ENCODE assay signal across 8 cellular contexts in the genomic region with DNA sequence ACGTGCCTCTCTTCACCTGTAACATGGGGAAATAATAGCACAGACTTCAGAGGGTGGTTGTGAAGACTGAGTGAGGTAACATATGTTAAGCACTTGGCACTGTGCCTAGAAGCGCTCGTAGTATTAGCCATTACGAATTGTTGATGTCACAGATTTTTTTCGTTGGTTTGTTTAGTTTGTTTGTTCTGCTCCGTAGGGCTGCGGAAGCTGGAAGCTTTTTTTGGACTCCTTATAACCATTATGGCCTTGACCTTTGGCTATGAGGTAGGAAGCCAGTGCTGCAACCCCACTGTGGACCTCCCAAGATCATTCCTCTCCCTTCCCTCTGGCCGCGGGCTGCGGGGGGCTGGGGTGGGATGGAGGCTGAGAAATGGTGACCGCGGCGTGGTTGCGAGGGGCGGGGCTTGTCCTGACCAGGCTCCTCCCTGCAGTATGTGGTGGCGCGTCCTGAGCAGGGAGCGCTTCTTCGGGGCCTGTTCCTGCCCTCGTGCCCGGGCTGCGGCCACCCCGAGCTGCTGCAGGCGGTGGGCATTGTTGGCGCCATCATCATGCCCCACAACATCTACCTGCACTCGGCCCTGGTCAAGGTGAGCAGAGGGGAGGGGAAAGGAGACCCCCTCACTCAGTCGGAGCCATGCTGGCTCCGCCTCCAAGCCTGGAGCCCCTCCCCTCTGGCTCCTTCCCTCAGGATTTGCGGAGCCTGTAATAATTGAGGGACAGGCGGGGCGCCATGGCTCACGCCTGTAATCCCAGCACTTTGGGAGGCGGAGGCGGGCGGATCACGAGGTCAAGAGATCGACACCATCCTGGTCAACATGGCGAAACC. TPM values are rescaled to one million over a fixed set of nuclear protein-coding genes. Genes with fewer than 3 reads are reported as not detected.
DNase-seq lines count a peak whose midpoint lies in the region; ATAC-seq, FAIRE-seq and TF ChIP-seq lines count a peak whose summit lies in the region.

No MANE protein-coding gene starts in this region.

- H3K27me3 ChIP-seq in GM06990 (replicated peaks; ENCODE audit: control insufficient read depth, insufficient read depth, low read length) (no peaks in the 10 kb centered on the region), HepG2 (ENCODE audit: control insufficient read depth in 1 of 2, insufficient read depth in 2 of 2, low read length in 2 of 2) (peaks cover 6 to 20% of the 10 kb centered on the region in 2 experiments; a peak in 4 of 5 replicates), thyroid gland (no peaks in the 10 kb centered on the region), MG63 (no peaks in the 10 kb centered on the region)

- H3K4me2 ChIP-seq in HepG2 (ENCODE audit: low read depth, low read length) = peak overlapping the region; percentile 87

- CTCF ChIA-PET in HepG2 (lab: Yijun Ruan, JAX; ENCODE audit: low intra/inter-chr PET ratio, low total read pairs) = no interaction called here

- no peak for TF ChIP-seq RAD21 in HepG2 (CRISPR knock-in tag; IDR thresholded peaks at IDR 0.05)

- POLR2A ChIA-PET in HepG2 (lab: Yijun Ruan, JAX) = interaction anchor here (0.6 to 2.6 kb wide), 15 partner anchors 9 to 117 kb away, joined by 3 to 14 read pairs (median 5); a partner anchor contains a TSS

- H3K9me3 ChIP-seq in HepG2 (ENCODE audit: low read length) (no peaks in the 10 kb centered on the region), thyroid gland (no peaks in the 10 kb centered on the region), MG63 (no peaks in the 10 kb centered on the region)

- no peak for ATAC-seq in HepG2

- H3K36me3 ChIP-seq in GM06990 (ENCODE audit: control insufficient read depth, insufficient read depth, low read length) = no peaks in the 10 kb centered on the region
- H3K36me3 ChIP-seq in HepG2 (replicated peaks in 1 of 2; ENCODE audit: control insufficient read depth in 1 of 2, insufficient read depth in 2 of 2, low read length in 2 of 2) = no peaks in the 10 kb centered on the region
- no peaks in the 10 kb centered on the region for H3K36me3 ChIP-seq in thyroid gland
- no peaks in the 10 kb centered on the region for H3K36me3 ChIP-seq in MG63

- TF ChIP-seq POLR2A in HepG2 (IDR thresholded peaks at IDR 0.05; ENCODE audit: insufficient read depth in 1 of 2, low read depth in 2 of 2, low read length in 2 of 2) (no peak), thyroid gland (IDR thresholded peaks at IDR 0.05) (no peak), GM12891 (IDR thresholded peaks at IDR 0.05; ENCODE audit: low read depth, low read length) (no peak)

- H3K79me2 ChIP-seq in HepG2 (ENCODE audit: insufficient read depth, low read length) = no peaks in the 10 kb centered on the region

- no peak overlapping the region for H3K27ac ChIP-seq in HepG2 (ENCODE audit: extremely low read length, insufficient read depth, low read length)
- peak overlapping the region; percentile 52 to 64 (median 63) for H3K27ac ChIP-seq in thyroid gland

- H4K20me1 ChIP-seq in HepG2 (ENCODE audit: insufficient read depth, low read length) = no peaks in the 10 kb centered on the region

- 58% methylated on average over 28 of the region's 38 CpGs for WGBS in HepG2 (ENCODE audit: low lambda C conversion rate)
- 16 to 32% methylated on average over 27 to 29 of the region's 38 CpGs for WGBS in thyroid gland, 2 donors

- DNase-seq in GM06990 (ENCODE audit: extremely low read depth, insufficient read length) (no peak), NCI-H345 treated with DMSO at 0.1 percent for 48 hours (lab: John Stamatoyannopoulos, UW; ENCODE audit: unreplicated experiment) (peak; percentile 77), choroid plexus epithelial cell (ENCODE audit: low read depth) (peak; percentile 90), HepG2 (ENCODE audit: low spot score) (peak; percentile 86), thyroid gland (peak; percentile 66 to 72), putamen (ENCODE audit: low spot score) (no peak), GM12891 (ENCODE audit: insufficient read length, low spot score) (no peak), MG63 (no peak)

- FAIRE-seq in HepG2 (lab: Jason Lieb, UNC) (peak; percentile 83), GM12891 (lab: Jason Lieb, UNC) (no peak)

- H3K4me3 ChIP-seq in GM06990 (replicated peaks; ENCODE audit: low read depth, low read length) = peak overlapping the region; percentile 3; the same call in 1 of the 2 replicates
- H3K4me3 ChIP-seq in choroid plexus epithelial cell (ENCODE audit: low read depth, low read length) = peak overlapping the region; percentile 45
- H3K4me3 ChIP-seq in HepG2 (replicated peaks in 1 of 3; ENCODE audit: insufficient read depth in 1 of 3, low read depth in 2 of 3, low read length in 3 of 3) = peak overlapping the region; percentile 9 to 57 (median 11); a peak in 3 of 6 replicates
- H3K4me3 ChIP-seq in thyroid gland (replicated peaks in 1 of 3) = peak overlapping the region in 2 of 3 donors; percentile 2 to 9
- no peak overlapping the region for H3K4me3 ChIP-seq in MG63

- H3K4me1 ChIP-seq in HepG2 (ENCODE audit: insufficient read depth, low read length) (peaks cover 77% of the 10 kb centered on the region), thyroid gland (peaks cover 0 to 18% of the 10 kb centered on the region in 2 donors)

- H2AFZ ChIP-seq in HepG2 (ENCODE audit: low read length) = no peak overlapping the region

- TF ChIP-seq EP300 in HepG2 (IDR thresholded peaks at IDR 0.05; ENCODE audit: low read depth in 2 of 2, low read length in 2 of 2) (peak in 1 of 2 experiments; percentile 70; a peak in 2 of 4 replicates), HepG2 (CRISPR knock-in tag; IDR thresholded peaks at IDR 0.05; ENCODE audit: borderline replicate concordance) (no peak; the same call in 1 of the 2 replicates)

- peak overlapping the region; percentile 58 for H3K9ac ChIP-seq in HepG2 (ENCODE audit: insufficient read depth, low read depth, low read length)

- no TSS peak for BruUV-seq in HepG2 (replicated peaks; lab: Mats Ljungman, UMichigan)

- TF ChIP-seq CTCF in GM06990 (IDR thresholded peaks at IDR 0.05; ENCODE audit: insufficient read depth, low read length, poor library complexity, severe bottlenecking) (no peak), choroid plexus epithelial cell (conservative IDR thresholded peaks at IDR 0.05; ENCODE audit: low read depth, low read length) (no peak), HepG2 (CRISPR knock-in tag; IDR thresholded peaks at IDR 0.05) (no peak), thyroid gland (IDR thresholded peaks at IDR 0.05) (no peak)

- in situ Hi-C loops in HepG2 (cut with HindIII; ENCODE audit: extremely low pct_ligation_motif_present, low pct_unique_long_range_greater_than_20kb) = no loop called here

- intact Hi-C loops in HepG2 (cut with micrococcal nuclease; ENCODE audit: unreplicated experiment) (loop anchor here (2.0 kb wide), 1 partner anchor 87 kb away; no protein-coding TSS in a partner anchor), thyroid gland (cut with DNase I) (no loop called here)

RNA-seq across cellular contexts. Expression of a gene that starts 5.5 kb away (rescaled TPM):
- total RNA-seq in HepG2 (2016; rRNA removed; fragmentation: Illumina TruSeq; extraction: Trizol) = 0.21 and 0.33 TPM in 2 replicates
- total RNA-seq in HepG2 (2016; cell fraction: cytosol; rRNA removed; fragmentation: Illumina TruSeq; extraction: Trizol; ENCODE audit: low read depth) = 0.26 and 0.51 TPM in 2 replicates
- total RNA-seq in HepG2 (2016; cell fraction: insoluble cytoplasmic fraction; rRNA removed; fragmentation: Illumina TruSeq; extraction: Trizol) = 0.18 and 0.22 TPM in 2 replicates
- 0.31 TPM in 2 replicates for total RNA-seq in HepG2 (2016; cell fraction: membrane; rRNA removed; fragmentation: Illumina TruSeq; extraction: Trizol)
- 0.19 and 0.71 TPM in 2 replicates for total RNA-seq in HepG2 (2016; cell fraction: nucleus; rRNA removed; fragmentation: Illumina TruSeq; extraction: Trizol)
- 2.3 and 2.5 TPM in 2 replicates for polyA plus RNA-seq in HepG2 (2011; rRNA removed)
- 1.1 and 1.2 TPM in 2 replicates for polyA plus RNA-seq in HepG2 (2011; cell fraction: cytosol; rRNA removed)
- polyA plus RNA-seq in HepG2 (2011; cell fraction: nucleus; rRNA removed) = 11.6 and 19.0 TPM in 2 replicates
- polyA plus RNA-seq in HepG2 (2012) = 1.5 and 3.8 TPM in 2 replicates
- polyA plus RNA-seq in HepG2 (2016; cell fraction: cytosol; fragmentation: Illumina TruSeq; extraction: Trizol; ENCODE audit: low read depth) = 0.26 and 0.40 TPM in 2 replicates
- polyA plus RNA-seq in HepG2 (2016; cell fraction: insoluble cytoplasmic fraction; fragmentation: Illumina TruSeq; extraction: Trizol; ENCODE audit: low read depth) = 0.09 and 0.23 TPM in 2 replicates
- 0.26 and 0.42 TPM in 2 replicates for polyA plus RNA-seq in HepG2 (2016; cell fraction: membrane; fragmentation: Illumina TruSeq; extraction: Trizol; ENCODE audit: low read depth)
- 0.23 and 0.79 TPM in 2 replicates for polyA plus RNA-seq in HepG2 (2016; cell fraction: nucleus; fragmentation: Illumina TruSeq; extraction: Trizol; ENCODE audit: insufficient read depth, low read depth)
- polyA minus RNA-seq in HepG2 (2011; rRNA and poly(A)+ RNA removed; ENCODE audit: low replicate concordance) = 0.14 and 2.9 TPM in 2 replicates
- polyA minus RNA-seq in HepG2 (2011; cell fraction: cytosol; rRNA and poly(A)+ RNA removed) = 0.35 and 1.5 TPM in 2 replicates
- 3.7 and 5.4 TPM in 2 replicates for polyA minus RNA-seq in HepG2 (2011; cell fraction: nucleus; rRNA and poly(A)+ RNA removed)
- 10 to 100 TPM in 2 of 4 donors, 1 to 10 TPM in 2; 1.7 to 14.5 (median 10.1) TPM for total RNA-seq in thyroid gland
- polyA plus RNA-seq in GM12891 (2012; ENCODE audit: low read depth, missing spikeins) = 0.09 TPM
- 0.03 TPM in 1 of 2 replicates, not detected in the other for total RNA-seq in MG63 (2014; rRNA removed; shearing (Covaris generic); ENCODE audit: low replicate concordance)

RNA-seq across cellular contexts. Expression of a gene that starts 12.1 kb away (rescaled TPM):
- total RNA-seq in HepG2 (2016; rRNA removed; fragmentation: Illumina TruSeq; extraction: Trizol) = 78.5 and 91.0 TPM in 2 replicates
- 61.6 and 62.5 TPM in 2 replicates for total RNA-seq in HepG2 (2016; cell fraction: cytosol; rRNA removed; fragmentation: Illumina TruSeq; extraction: Trizol; ENCODE audit: low read depth)
- total RNA-seq in HepG2 (2016; cell fraction: insoluble cytoplasmic fraction; rRNA removed; fragmentation: Illumina TruSeq; extraction: Trizol) = 72.7 and 92.2 TPM in 2 replicates
- total RNA-seq in HepG2 (2016; cell fraction: membrane; rRNA removed; fragmentation: Illumina TruSeq; extraction: Trizol) = 98.7 and 108 TPM in 2 replicates
- 63.4 and 77.8 TPM in 2 replicates for total RNA-seq in HepG2 (2016; cell fraction: nucleus; rRNA removed; fragmentation: Illumina TruSeq; extraction: Trizol)
- polyA plus RNA-seq in HepG2 (2011; rRNA removed) = 268 and 270 TPM in 2 replicates
- polyA plus RNA-seq in HepG2 (2011; cell fraction: cytosol; rRNA removed) = 216 and 257 TPM in 2 replicates
- polyA plus RNA-seq in HepG2 (2011; cell fraction: nucleus; rRNA removed) = 595 and 749 TPM in 2 replicates
- polyA plus RNA-seq in HepG2 (2012) = 72.7 and 87.5 TPM in 2 replicates
- 60.8 and 65.7 TPM in 2 replicates for polyA plus RNA-seq in HepG2 (2016; cell fraction: cytosol; fragmentation: Illumina TruSeq; extraction: Trizol; ENCODE audit: low read depth)
- polyA plus RNA-seq in HepG2 (2016; cell fraction: insoluble cytoplasmic fraction; fragmentation: Illumina TruSeq; extraction: Trizol; ENCODE audit: low read depth) = 106 and 117 TPM in 2 replicates
- 114 and 123 TPM in 2 replicates for polyA plus RNA-seq in HepG2 (2016; cell fraction: membrane; fragmentation: Illumina TruSeq; extraction: Trizol; ENCODE audit: low read depth)
- polyA plus RNA-seq in HepG2 (2016; cell fraction: nucleus; fragmentation: Illumina TruSeq; extraction: Trizol; ENCODE audit: insufficient read depth, low read depth) = 131 and 137 TPM in 2 replicates
- 139 and 364 TPM in 2 replicates for polyA minus RNA-seq in HepG2 (2011; rRNA and poly(A)+ RNA removed; ENCODE audit: low replicate concordance)
- polyA minus RNA-seq in HepG2 (2011; cell fraction: cytosol; rRNA and poly(A)+ RNA removed) = 88.3 and 92.0 TPM in 2 replicates
- polyA minus RNA-seq in HepG2 (2011; cell fraction: nucleus; rRNA and poly(A)+ RNA removed) = 159 and 160 TPM in 2 replicates
- 100 to 1,000 TPM; 105 to 152 (median 127) TPM for total RNA-seq in thyroid gland
- 27.9 TPM for polyA plus RNA-seq in GM12891 (2012; ENCODE audit: low read depth, missing spikeins)
- 82.9 and 84.6 TPM in 2 replicates for total RNA-seq in MG63 (2014; rRNA removed; shearing (Covaris generic); ENCODE audit: low replicate concordance)

RNA-seq across cellular contexts. Expression of a gene that starts 30.9 kb away (rescaled TPM):
- total RNA-seq in HepG2 (2016; rRNA removed; fragmentation: Illumina TruSeq; extraction: Trizol) = 0.22 TPM in 1 of 2 replicates, not detected in the other
- 0.35 TPM in 1 of 2 replicates, not detected in the other for total RNA-seq in HepG2 (2016; cell fraction: cytosol; rRNA removed; fragmentation: Illumina TruSeq; extraction: Trizol; ENCODE audit: low read depth)
- 0.15 TPM in 1 of 2 replicates, not detected in the other for total RNA-seq in HepG2 (2016; cell fraction: insoluble cytoplasmic fraction; rRNA removed; fragmentation: Illumina TruSeq; extraction: Trizol)
- total RNA-seq in HepG2 (2016; cell fraction: membrane; rRNA removed; fragmentation: Illumina TruSeq; extraction: Trizol) = 0.38 and 0.49 TPM in 2 replicates
- total RNA-seq in HepG2 (2016; cell fraction: nucleus; rRNA removed; fragmentation: Illumina TruSeq; extraction: Trizol) = not detected in 2 replicates
- polyA plus RNA-seq in HepG2 (2011; rRNA removed) = 0.07 and 0.09 TPM in 2 replicates
- 0.09 and 0.15 TPM in 2 replicates for polyA plus RNA-seq in HepG2 (2011; cell fraction: cytosol; rRNA removed)
- 0.48 and 0.87 TPM in 2 replicates for polyA plus RNA-seq in HepG2 (2011; cell fraction: nucleus; rRNA removed)
- 0.15 TPM in 1 of 2 replicates, not detected in the other for polyA plus RNA-seq in HepG2 (2012)
- not detected in 2 replicates for polyA plus RNA-seq in HepG2 (2016; cell fraction: cytosol; fragmentation: Illumina TruSeq; extraction: Trizol; ENCODE audit: low read depth)
- polyA plus RNA-seq in HepG2 (2016; cell fraction: insoluble cytoplasmic fraction; fragmentation: Illumina TruSeq; extraction: Trizol; ENCODE audit: low read depth) = not detected in 2 replicates
- not detected in 2 replicates for polyA plus RNA-seq in HepG2 (2016; cell fraction: membrane; fragmentation: Illumina TruSeq; extraction: Trizol; ENCODE audit: low read depth)
- polyA plus RNA-seq in HepG2 (2016; cell fraction: nucleus; fragmentation: Illumina TruSeq; extraction: Trizol; ENCODE audit: insufficient read depth, low read depth) = not detected in 2 replicates
- 0.36 TPM in 1 of 2 replicates, not detected in the other for polyA minus RNA-seq in HepG2 (2011; rRNA and poly(A)+ RNA removed; ENCODE audit: low replicate concordance)
- not detected in 2 replicates for polyA minus RNA-seq in HepG2 (2011; cell fraction: cytosol; rRNA and poly(A)+ RNA removed)
- 1.4 TPM in 1 of 2 replicates, not detected in the other for polyA minus RNA-seq in HepG2 (2011; cell fraction: nucleus; rRNA and poly(A)+ RNA removed)
- total RNA-seq in thyroid gland = 1 to 10 TPM in 3 of 4 donors, under 1 TPM in 1; 0.54 to 5.5 (median 2.9) TPM
- polyA plus RNA-seq in GM12891 (2012; ENCODE audit: low read depth, missing spikeins) = not detected
- total RNA-seq in MG63 (2014; rRNA removed; shearing (Covaris generic); ENCODE audit: low replicate concordance) = not detected in 2 replicates

RNA-seq across cellular contexts. Expression of a gene that starts 31.3 kb away (rescaled TPM):
- total RNA-seq in HepG2 (2016; rRNA removed; fragmentation: Illumina TruSeq; extraction: Trizol) (301 and 337 TPM in 2 replicates), thyroid gland (not detected)
- total RNA-seq in HepG2 (2016; cell fraction: cytosol; rRNA removed; fragmentation: Illumina TruSeq; extraction: Trizol; ENCODE audit: low read depth) = 59.0 and 67.7 TPM in 2 replicates
- 281 and 313 TPM in 2 replicates for total RNA-seq in HepG2 (2016; cell fraction: insoluble cytoplasmic fraction; rRNA removed; fragmentation: Illumina TruSeq; extraction: Trizol)
- 183 and 224 TPM in 2 replicates for total RNA-seq in HepG2 (2016; cell fraction: membrane; rRNA removed; fragmentation: Illumina TruSeq; extraction: Trizol)
- 188 and 190 TPM in 2 replicates for total RNA-seq in HepG2 (2016; cell fraction: nucleus; rRNA removed; fragmentation: Illumina TruSeq; extraction: Trizol)
- 287 and 352 TPM in 2 replicates for polyA plus RNA-seq in HepG2 (2011; rRNA removed)
- 169 and 211 TPM in 2 replicates for polyA plus RNA-seq in HepG2 (2011; cell fraction: cytosol; rRNA removed)
- polyA plus RNA-seq in HepG2 (2011; cell fraction: nucleus; rRNA removed) = 756 and 778 TPM in 2 replicates
- polyA plus RNA-seq in HepG2 (2012) = 201 and 249 TPM in 2 replicates
- 85.6 and 100 TPM in 2 replicates for polyA plus RNA-seq in HepG2 (2016; cell fraction: cytosol; fragmentation: Illumina TruSeq; extraction: Trizol; ENCODE audit: low read depth)
- polyA plus RNA-seq in HepG2 (2016; cell fraction: insoluble cytoplasmic fraction; fragmentation: Illumina TruSeq; extraction: Trizol; ENCODE audit: low read depth) = 215 and 265 TPM in 2 replicates
- polyA plus RNA-seq in HepG2 (2016; cell fraction: membrane; fragmentation: Illumina TruSeq; extraction: Trizol; ENCODE audit: low read depth) = 117 and 144 TPM in 2 replicates
- 336 and 399 TPM in 2 replicates for polyA plus RNA-seq in HepG2 (2016; cell fraction: nucleus; fragmentation: Illumina TruSeq; extraction: Trizol; ENCODE audit: insufficient read depth, low read depth)
- 0.19 and 699 TPM in 2 replicates for polyA minus RNA-seq in HepG2 (2011; rRNA and poly(A)+ RNA removed; ENCODE audit: low replicate concordance)
- polyA minus RNA-seq in HepG2 (2011; cell fraction: cytosol; rRNA and poly(A)+ RNA removed) = 138 and 156 TPM in 2 replicates
- 112 and 120 TPM in 2 replicates for polyA minus RNA-seq in HepG2 (2011; cell fraction: nucleus; rRNA and poly(A)+ RNA removed)
- 0.28 TPM for polyA plus RNA-seq in GM12891 (2012; ENCODE audit: low read depth, missing spikeins)
- not detected in 2 replicates for total RNA-seq in MG63 (2014; rRNA removed; shearing (Covaris generic); ENCODE audit: low replicate concordance)

Comparison
In these comparisons a context has a peak if more than half of its experiments do, and no peak if none do; other contexts are left out.
1. DNase-seq: peak in NCI-H345 treated with DMSO at 0.1 percent for 48 hours (single experiment), choroid plexus epithelial cell (single experiment), HepG2 (single experiment) and thyroid gland (2 of 2); none in GM06990 (single experiment), putamen (single experiment), GM12891 (single experiment) and MG63 (single experiment).